Comparison of ENCODE assay signal across 9 cellular contexts in genomic region chr2:21034156-21034971, GRCh38. TPM values are rescaled to one million over a fixed set of nuclear protein-coding genes. Genes with fewer than 3 reads are reported as not detected.
"Had no signal": no experiment of that assay in that cellular context is flagged by ENCODE, and none has a peak within 500 bp of the region (broad histone marks: within the 10 kb centered on the region; RNA-seq: fewer than 3 reads in every experiment).

No MANE protein-coding gene starts in this region.

- H3K4me3 ChIP-seq: GM12878 had no signal

- FAIRE-seq: G401.6, GM12878, GM12891, GM12892, GM18507, GM19239 had no signal

- DNase-seq: GDM1, GF-D8 had no signal

- ATAC-seq: GM12878 had no signal

RNA-seq across cellular contexts. Expression of gene APOB, which starts 9.5 kb away (rescaled TPM):
- total RNA-seq: G401 had no signal
- polyA plus RNA-seq: GM12878 had no signal
